Comparison of ENCODE assay signal across 2 cellular contexts in the genomic region with DNA sequence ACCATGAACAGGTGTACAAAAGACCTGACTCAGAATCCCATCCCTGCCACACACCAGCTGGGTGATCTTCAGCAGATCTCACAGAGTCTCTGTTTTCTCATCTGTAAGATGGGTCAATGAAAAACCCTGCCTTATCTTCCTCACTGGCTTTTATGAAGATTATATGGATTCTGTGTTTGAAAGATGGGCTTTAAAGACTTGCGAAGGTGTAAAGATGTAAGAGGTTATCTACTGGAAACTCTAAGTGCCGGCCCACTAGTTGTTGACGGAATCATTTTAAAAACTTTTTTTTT.
TF ChIP-seq lines count a peak whose summit lies in the region.

No MANE protein-coding gene starts in this region.

TF ChIP-seq in HepG2, 621 proteins besides CTCF, POLR2A, EP300 and RAD21:
- TF ChIP-seq ZNF629 (CRISPR knock-in tag; conservative IDR thresholded peaks at IDR 0.05), result 0 out of 2 replicates have a peak, but pooled peaks have one; percentile 21
- TF ChIP-seq ZNF3 (CRISPR knock-in tag; IDR thresholded peaks at IDR 0.05), result no peak
- no peak for TF ChIP-seq ZNF432 (CRISPR knock-in tag; IDR thresholded peaks at IDR 0.05; ENCODE audit: borderline replicate concordance)

TF ChIP-seq in K562, 482 proteins besides CTCF, POLR2A, EP300 and RAD21:
- TF ChIP-seq, protein P1, sequence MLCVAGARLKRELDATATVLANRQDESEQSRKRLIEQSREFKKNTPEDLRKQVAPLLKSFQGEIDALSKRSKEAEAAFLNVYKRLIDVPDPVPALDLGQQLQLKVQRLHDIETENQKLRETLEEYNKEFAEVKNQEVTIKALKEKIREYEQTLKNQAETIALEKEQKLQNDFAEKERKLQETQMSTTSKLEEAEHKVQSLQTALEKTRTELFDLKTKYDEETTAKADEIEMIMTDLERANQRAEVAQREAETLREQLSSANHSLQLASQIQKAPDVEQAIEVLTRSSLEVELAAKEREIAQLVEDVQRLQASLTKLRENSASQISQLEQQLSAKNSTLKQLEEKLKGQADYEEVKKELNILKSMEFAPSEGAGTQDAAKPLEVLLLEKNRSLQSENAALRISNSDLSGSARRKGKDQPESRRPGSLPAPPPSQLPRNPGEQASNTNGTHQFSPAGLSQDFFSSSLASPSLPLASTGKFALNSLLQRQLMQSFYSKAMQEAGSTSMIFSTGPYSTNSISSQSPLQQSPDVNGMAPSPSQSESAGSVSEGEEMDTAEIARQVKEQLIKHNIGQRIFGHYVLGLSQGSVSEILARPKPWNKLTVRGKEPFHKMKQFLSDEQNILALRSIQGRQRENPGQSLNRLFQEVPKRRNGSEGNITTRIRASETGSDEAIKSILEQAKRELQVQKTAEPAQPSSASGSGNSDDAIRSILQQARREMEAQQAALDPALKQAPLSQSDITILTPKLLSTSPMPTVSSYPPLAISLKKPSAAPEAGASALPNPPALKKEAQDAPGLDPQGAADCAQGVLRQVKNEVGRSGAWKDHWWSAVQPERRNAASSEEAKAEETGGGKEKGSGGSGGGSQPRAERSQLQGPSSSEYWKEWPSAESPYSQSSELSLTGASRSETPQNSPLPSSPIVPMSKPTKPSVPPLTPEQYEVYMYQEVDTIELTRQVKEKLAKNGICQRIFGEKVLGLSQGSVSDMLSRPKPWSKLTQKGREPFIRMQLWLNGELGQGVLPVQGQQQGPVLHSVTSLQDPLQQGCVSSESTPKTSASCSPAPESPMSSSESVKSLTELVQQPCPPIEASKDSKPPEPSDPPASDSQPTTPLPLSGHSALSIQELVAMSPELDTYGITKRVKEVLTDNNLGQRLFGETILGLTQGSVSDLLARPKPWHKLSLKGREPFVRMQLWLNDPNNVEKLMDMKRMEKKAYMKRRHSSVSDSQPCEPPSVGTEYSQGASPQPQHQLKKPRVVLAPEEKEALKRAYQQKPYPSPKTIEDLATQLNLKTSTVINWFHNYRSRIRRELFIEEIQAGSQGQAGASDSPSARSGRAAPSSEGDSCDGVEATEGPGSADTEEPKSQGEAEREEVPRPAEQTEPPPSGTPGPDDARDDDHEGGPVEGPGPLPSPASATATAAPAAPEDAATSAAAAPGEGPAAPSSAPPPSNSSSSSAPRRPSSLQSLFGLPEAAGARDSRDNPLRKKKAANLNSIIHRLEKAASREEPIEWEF (CRISPR knock-in tag; IDR thresholded peaks at IDR 0.05), result no peak
- TF ChIP-seq BRCA1 (IDR thresholded peaks at IDR 0.05) (no peak), BRCA1 (CRISPR knock-in tag; IDR thresholded peaks at IDR 0.05) (no peak), KDM1A (IDR thresholded peaks at IDR 0.05) (peak; percentile 43 to 54; a peak in 3 of 4 replicates), CHCHD3 (CRISPR knock-in tag; IDR thresholded peaks at IDR 0.05) (no peak), CEBPG (CRISPR knock-in tag; IDR thresholded peaks at IDR 0.05) (no peak), CEBPG (tag; conservative IDR thresholded peaks at IDR 0.05 in 1 of 2, IDR thresholded peaks at IDR 0.05 in 1 of 2) (no peak), CBFA2T3 (IDR thresholded peaks at IDR 0.05) (no peak), NR2C2 (CRISPR knock-in tag; IDR thresholded peaks at IDR 0.05) (no peak), NR2C2 (tag; IDR thresholded peaks at IDR 0.05) (no peak), HDGF (IDR thresholded peaks at IDR 0.05) (no peak), ILF3 (IDR thresholded peaks at IDR 0.05; ENCODE audit: borderline replicate concordance) (no peak), NFE2 (IDR thresholded peaks at IDR 0.05; ENCODE audit: low read depth) (no peak), STAG1 (CRISPR knock-in tag; IDR thresholded peaks at IDR 0.05; ENCODE audit: borderline replicate concordance) (no peak), TCFL5 (CRISPR knock-in tag; conservative IDR thresholded peaks at IDR 0.05) (no peak), BCOR (IDR thresholded peaks at IDR 0.05) (peak; percentile 73), ZZZ3 (IDR thresholded peaks at IDR 0.05) (no peak), ADNP (tag; IDR thresholded peaks at IDR 0.05) (peak; percentile 81), RBM25 (IDR thresholded peaks at IDR 0.05; ENCODE audit: low read depth, low read length, severe bottlenecking) (peak; percentile 81), ZNF174 (CRISPR knock-in tag; IDR thresholded peaks at IDR 0.05) (no peak), HDAC2 (IDR thresholded peaks at IDR 0.05) (peak; percentile 21; the same call in 1 of the 2 replicates), ASH1L (IDR thresholded peaks at IDR 0.05; ENCODE audit: borderline replicate concordance, low read depth, partially characterized antibody) (no peak), NBN (IDR thresholded peaks at IDR 0.05; ENCODE audit: low read depth) (no peak)
- TF ChIP-seq, protein P2, sequence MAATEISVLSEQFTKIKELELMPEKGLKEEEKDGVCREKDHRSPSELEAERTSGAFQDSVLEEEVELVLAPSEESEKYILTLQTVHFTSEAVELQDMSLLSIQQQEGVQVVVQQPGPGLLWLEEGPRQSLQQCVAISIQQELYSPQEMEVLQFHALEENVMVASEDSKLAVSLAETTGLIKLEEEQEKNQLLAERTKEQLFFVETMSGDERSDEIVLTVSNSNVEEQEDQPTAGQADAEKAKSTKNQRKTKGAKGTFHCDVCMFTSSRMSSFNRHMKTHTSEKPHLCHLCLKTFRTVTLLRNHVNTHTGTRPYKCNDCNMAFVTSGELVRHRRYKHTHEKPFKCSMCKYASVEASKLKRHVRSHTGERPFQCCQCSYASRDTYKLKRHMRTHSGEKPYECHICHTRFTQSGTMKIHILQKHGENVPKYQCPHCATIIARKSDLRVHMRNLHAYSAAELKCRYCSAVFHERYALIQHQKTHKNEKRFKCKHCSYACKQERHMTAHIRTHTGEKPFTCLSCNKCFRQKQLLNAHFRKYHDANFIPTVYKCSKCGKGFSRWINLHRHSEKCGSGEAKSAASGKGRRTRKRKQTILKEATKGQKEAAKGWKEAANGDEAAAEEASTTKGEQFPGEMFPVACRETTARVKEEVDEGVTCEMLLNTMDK (IDR thresholded peaks at IDR 0.05; ENCODE audit: borderline replicate concordance, insufficient read depth, low read depth, low read length, poor library complexity, severe bottlenecking), result no peak
- TF ChIP-seq, protein P3, sequence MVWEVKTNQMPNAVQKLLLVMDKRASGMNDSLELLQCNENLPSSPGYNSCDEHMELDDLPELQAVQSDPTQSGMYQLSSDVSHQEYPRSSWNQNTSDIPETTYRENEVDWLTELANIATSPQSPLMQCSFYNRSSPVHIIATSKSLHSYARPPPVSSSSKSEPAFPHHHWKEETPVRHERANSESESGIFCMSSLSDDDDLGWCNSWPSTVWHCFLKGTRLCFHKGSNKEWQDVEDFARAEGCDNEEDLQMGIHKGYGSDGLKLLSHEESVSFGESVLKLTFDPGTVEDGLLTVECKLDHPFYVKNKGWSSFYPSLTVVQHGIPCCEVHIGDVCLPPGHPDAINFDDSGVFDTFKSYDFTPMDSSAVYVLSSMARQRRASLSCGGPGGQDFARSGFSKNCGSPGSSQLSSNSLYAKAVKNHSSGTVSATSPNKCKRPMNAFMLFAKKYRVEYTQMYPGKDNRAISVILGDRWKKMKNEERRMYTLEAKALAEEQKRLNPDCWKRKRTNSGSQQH (CRISPR knock-in tag; IDR thresholded peaks at IDR 0.05), result no peak
- TF ChIP-seq, protein P4, sequence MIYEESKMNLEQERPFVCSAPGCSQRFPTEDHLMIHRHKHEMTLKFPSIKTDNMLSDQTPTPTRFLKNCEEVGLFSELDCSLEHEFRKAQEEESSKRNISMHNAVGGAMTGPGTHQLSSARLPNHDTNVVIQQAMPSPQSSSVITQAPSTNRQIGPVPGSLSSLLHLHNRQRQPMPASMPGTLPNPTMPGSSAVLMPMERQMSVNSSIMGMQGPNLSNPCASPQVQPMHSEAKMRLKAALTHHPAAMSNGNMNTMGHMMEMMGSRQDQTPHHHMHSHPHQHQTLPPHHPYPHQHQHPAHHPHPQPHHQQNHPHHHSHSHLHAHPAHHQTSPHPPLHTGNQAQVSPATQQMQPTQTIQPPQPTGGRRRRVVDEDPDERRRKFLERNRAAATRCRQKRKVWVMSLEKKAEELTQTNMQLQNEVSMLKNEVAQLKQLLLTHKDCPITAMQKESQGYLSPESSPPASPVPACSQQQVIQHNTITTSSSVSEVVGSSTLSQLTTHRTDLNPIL (CRISPR knock-in tag; IDR thresholded peaks at IDR 0.05), result no peak
- TF ChIP-seq, protein P5, sequence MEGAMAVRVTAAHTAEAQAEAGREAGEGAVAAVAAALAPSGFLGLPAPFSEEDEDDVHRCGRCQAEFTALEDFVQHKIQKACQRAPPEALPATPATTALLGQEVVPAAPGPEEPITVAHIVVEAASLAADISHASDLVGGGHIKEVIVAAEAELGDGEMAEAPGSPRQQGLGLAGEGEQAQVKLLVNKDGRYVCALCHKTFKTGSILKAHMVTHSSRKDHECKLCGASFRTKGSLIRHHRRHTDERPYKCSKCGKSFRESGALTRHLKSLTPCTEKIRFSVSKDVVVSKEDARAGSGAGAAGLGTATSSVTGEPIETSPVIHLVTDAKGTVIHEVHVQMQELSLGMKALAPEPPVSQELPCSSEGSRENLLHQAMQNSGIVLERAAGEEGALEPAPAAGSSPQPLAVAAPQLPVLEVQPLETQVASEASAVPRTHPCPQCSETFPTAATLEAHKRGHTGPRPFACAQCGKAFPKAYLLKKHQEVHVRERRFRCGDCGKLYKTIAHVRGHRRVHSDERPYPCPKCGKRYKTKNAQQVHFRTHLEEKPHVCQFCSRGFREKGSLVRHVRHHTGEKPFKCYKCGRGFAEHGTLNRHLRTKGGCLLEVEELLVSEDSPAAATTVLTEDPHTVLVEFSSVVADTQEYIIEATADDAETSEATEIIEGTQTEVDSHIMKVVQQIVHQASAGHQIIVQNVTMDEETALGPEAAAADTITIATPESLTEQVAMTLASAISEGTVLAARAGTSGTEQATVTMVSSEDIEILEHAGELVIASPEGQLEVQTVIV (CRISPR knock-in tag; IDR thresholded peaks at IDR 0.05; ENCODE audit: borderline replicate concordance), result no peak
